21 cellular contexts compared by ENCODE assay signal in the genomic region with DNA sequence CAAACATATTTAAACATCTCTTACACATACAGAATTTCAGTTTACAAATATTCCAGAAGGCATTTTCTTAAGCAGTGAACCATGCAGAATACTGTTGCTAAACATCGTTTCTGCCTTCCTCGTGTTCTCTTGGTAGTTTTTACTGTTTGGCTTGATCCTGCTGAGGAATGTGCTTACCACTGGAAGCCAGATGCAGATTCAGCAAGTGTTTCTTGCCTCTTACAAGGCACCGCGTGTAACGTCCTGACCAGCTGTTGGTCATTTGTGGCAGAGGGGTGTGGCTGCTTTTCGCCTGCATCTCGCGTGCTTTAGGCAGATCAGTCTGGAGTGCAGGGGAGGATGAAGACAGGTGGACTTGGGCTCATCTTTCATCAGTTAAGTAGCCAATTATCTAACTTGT. TPM values are rescaled to one million over a fixed set of nuclear protein-coding genes. Genes with fewer than 3 reads are reported as not detected.
DNase-seq lines count a peak whose midpoint lies in the region; ATAC-seq and TF ChIP-seq lines count a peak whose summit lies in the region.
"Had no signal": no experiment of that assay in that cellular context is flagged by ENCODE, and none has a peak within 500 bp of the region (broad histone marks: within the 10 kb centered on the region; RNA-seq: fewer than 3 reads in every experiment).

No MANE protein-coding gene starts in this region.

- H3K27ac Mint-ChIP-seq in activated CD4-positive, alpha-beta T cell treated with anti-CD3 and anti-CD28 coated beads for 36 hours = peak overlapping the region; percentile 59
- no peak overlapping the region for H3K27ac Mint-ChIP-seq in activated CD4-positive, alpha-beta T cell treated with anti-CD3 and anti-CD28 coated beads, Interleukin-2, amount 10 ng/mL, durations not matched to agents 7 days and 5 days
- H3K27ac Mint-ChIP-seq in activated T-helper 17 cell treated with anti-CD3 and anti-CD28 coated beads, Interleukin-2, amount 50 U/mL, for 72 hours = peak overlapping the region; percentile 48
- H3K27ac Mint-ChIP-seq: T-helper 1 cell treated with Interleukin-12 subunit alpha and Interleukin-12 subunit beta and Interleukin-4 antibody, amounts not matched to agents 30 μg/mL and 1 μg/mL, for 36 hours had no signal

- CTCF ChIA-PET in activated CD4-positive, alpha-beta T cell treated with anti-CD3 and anti-CD28 coated beads for 36 hours (lab: Charles Lee) = interaction anchor here (0.6 to 1.6 kb wide), 6 partner anchors 9 to 388 kb away, joined by 3 to 7 read pairs (median 4); partner anchors contain the start of genes MPHOSPH9 and MTRFR
- CTCF ChIA-PET in activated CD4-positive, alpha-beta T cell treated with anti-CD3 and anti-CD28 coated beads, Interleukin-2, amount 10 ng/mL, durations not matched to agents 7 days and 5 days (lab: Charles Lee) = interaction anchor here (1.3 to 2.6 kb wide), 3 partner anchors 10 to 18 kb away, joined by 3 to 9 read pairs (median 8); partner anchors contain the start of gene DDX55

- POLR2A ChIA-PET in activated CD4-positive, alpha-beta T cell treated with anti-CD3 and anti-CD28 coated beads for 36 hours (lab: Charles Lee) = interaction anchor here (1.1 kb wide), 1 partner anchor 93 kb away, joined by 6 read pairs; no protein-coding TSS in a partner anchor
- POLR2A ChIA-PET in activated CD4-positive, alpha-beta T cell treated with anti-CD3 and anti-CD28 coated beads, Interleukin-2, amount 10 ng/mL, durations not matched to agents 7 days and 5 days (lab: Charles Lee) = interaction anchor here (0.6 to 0.9 kb wide), 3 partner anchors 11 to 388 kb away, joined by 3 read pairs; partner anchors contain the start of genes MPHOSPH9 and MTRFR

- no peak overlapping the region for H3K4me3 ChIP-seq in fibroblast of villous mesenchyme (ENCODE audit: low read depth, low read length)
- H3K4me3 ChIP-seq: A549, cardiac muscle cell, mucosa of descending colon, suprapubic skin had no signal

- TF ChIP-seq CTCF in fibroblast of villous mesenchyme (IDR thresholded peaks at IDR 0.05; ENCODE audit: insufficient read depth, low read depth, low read length) = no peak

- no peaks in the 10 kb centered on the region for H3K9me3 Mint-ChIP-seq in activated CD4-positive, alpha-beta T cell treated with anti-CD3 and anti-CD28 coated beads for 36 hours (ENCODE audit: low read depth)
- H3K9me3 Mint-ChIP-seq in activated CD4-positive, alpha-beta T cell treated with anti-CD3 and anti-CD28 coated beads, Interleukin-2, amount 10 ng/mL, durations not matched to agents 7 days and 5 days = no peaks in the 10 kb centered on the region
- no peaks in the 10 kb centered on the region for H3K9me3 Mint-ChIP-seq in activated T-helper 17 cell treated with anti-CD3 and anti-CD28 coated beads, Interleukin-2, amount 50 U/mL, for 72 hours
- H3K9me3 Mint-ChIP-seq: CD4-positive, alpha-beta memory T cell; T-helper 1 cell treated with Interleukin-12 subunit alpha and Interleukin-12 subunit beta and Interleukin-4 antibody, amounts not matched to agents 30 μg/mL and 1 μg/mL, for 36 hours had no signal

- H3K27me3 Mint-ChIP-seq in activated CD4-positive, alpha-beta T cell treated with anti-CD3 and anti-CD28 coated beads for 36 hours = no peaks in the 10 kb centered on the region
- no peaks in the 10 kb centered on the region for H3K27me3 Mint-ChIP-seq in activated CD4-positive, alpha-beta T cell treated with anti-CD3 and anti-CD28 coated beads, Interleukin-2, amount 10 ng/mL, durations not matched to agents 7 days and 5 days
- no peaks in the 10 kb centered on the region for H3K27me3 Mint-ChIP-seq in activated T-helper 17 cell treated with anti-CD3 and anti-CD28 coated beads, Interleukin-2, amount 50 U/mL, for 72 hours
- H3K27me3 Mint-ChIP-seq: CD4-positive, alpha-beta memory T cell had no signal

- peaks cover 56% of the 10 kb centered on the region for H3K36me3 Mint-ChIP-seq in activated CD4-positive, alpha-beta T cell treated with anti-CD3 and anti-CD28 coated beads for 36 hours (ENCODE audit: low read depth)
- H3K36me3 Mint-ChIP-seq in activated CD4-positive, alpha-beta T cell treated with anti-CD3 and anti-CD28 coated beads, Interleukin-2, amount 10 ng/mL, durations not matched to agents 7 days and 5 days (ENCODE audit: low read depth) = peaks cover 58% of the 10 kb centered on the region
- H3K36me3 Mint-ChIP-seq in activated T-helper 17 cell treated with anti-CD3 and anti-CD28 coated beads, Interleukin-2, amount 50 U/mL, for 72 hours (ENCODE audit: low read depth) = peaks cover 98% of the 10 kb centered on the region

- ATAC-seq in activated CD4-positive, alpha-beta T cell treated with anti-CD3 and anti-CD28 coated beads for 36 hours = no peak
- ATAC-seq in activated T-helper 17 cell treated with anti-CD3 and anti-CD28 coated beads, Interleukin-2, amount 50 U/mL, for 72 hours (replicated peaks) = no peak
- ATAC-seq in HG03280 (IDR thresholded peaks at IDR 0.05; ENCODE audit: unreplicated experiment) = no peak
- no peak for ATAC-seq in GM19467 (IDR thresholded peaks at IDR 0.05; ENCODE audit: unreplicated experiment)
- ATAC-seq: left ventricle myocardium superior, mucosa of descending colon had no signal

- peaks cover 12% of the 10 kb centered on the region for H3K4me1 Mint-ChIP-seq in activated CD4-positive, alpha-beta T cell treated with anti-CD3 and anti-CD28 coated beads for 36 hours
- H3K4me1 Mint-ChIP-seq in activated CD4-positive, alpha-beta T cell treated with anti-CD3 and anti-CD28 coated beads, Interleukin-2, amount 10 ng/mL, durations not matched to agents 7 days and 5 days = peaks cover 4% of the 10 kb centered on the region
- peaks cover 5% of the 10 kb centered on the region for H3K4me1 Mint-ChIP-seq in activated T-helper 17 cell treated with anti-CD3 and anti-CD28 coated beads, Interleukin-2, amount 50 U/mL, for 72 hours

- H3K4me3 Mint-ChIP-seq in activated CD4-positive, alpha-beta T cell treated with anti-CD3 and anti-CD28 coated beads for 36 hours = no peak overlapping the region
- no peak overlapping the region for H3K4me3 Mint-ChIP-seq in activated CD4-positive, alpha-beta T cell treated with anti-CD3 and anti-CD28 coated beads, Interleukin-2, amount 10 ng/mL, durations not matched to agents 7 days and 5 days
- H3K4me3 Mint-ChIP-seq in activated T-helper 17 cell treated with anti-CD3 and anti-CD28 coated beads, Interleukin-2, amount 50 U/mL, for 72 hours = no peak overlapping the region
- H3K4me3 Mint-ChIP-seq: T-helper 1 cell treated with Interleukin-12 subunit alpha and Interleukin-12 subunit beta and Interleukin-4 antibody, amounts not matched to agents 30 μg/mL and 1 μg/mL, for 36 hours had no signal

- no peak for DNase-seq in activated CD4-positive, alpha-beta T cell treated with anti-CD3 and anti-CD28 coated beads for 36 hours
- no peak for DNase-seq in activated CD4-positive, alpha-beta T cell treated with anti-CD3 and anti-CD28 coated beads, Interleukin-2, amount 10 ng/mL, durations not matched to agents 7 days and 5 days
- DNase-seq in GM03348 (ENCODE audit: low spot score) = peak; percentile 13
- peak; percentile 19 for DNase-seq in fibroblast of villous mesenchyme (ENCODE audit: low read depth)
- DNase-seq in activated CD4-positive, CD25-positive, alpha-beta regulatory T cell treated with anti-CD3 and anti-CD28 coated beads, Interleukin-2, amount 50 U/mL, for 72 hours = no peak
- DNase-seq: CD4-positive, alpha-beta memory T cell; DND-41; GOT3; left ventricle myocardium superior; mucosa of descending colon; NCI-H1105 treated with DMSO at 0.1 percent for 48 hours; NCI-H510A treated with DMSO at 0.1 percent for 48 hours; retina; stimulated activated CD4-positive, alpha-beta T cell treated with anti-CD3 and anti-CD28 coated beads, Interleukin-15, amount 100 ng/mL, for 24 hours had no signal

- intact Hi-C loops in activated CD4-positive, alpha-beta T cell treated with anti-CD3 and anti-CD28 coated beads for 36 hours (cut with DNase I, micrococcal nuclease) = no loop called here

RNA-seq across cellular contexts. Expression of gene EIF2B1, which starts 12.4 kb away (rescaled TPM):
- total RNA-seq in activated CD4-positive, alpha-beta T cell treated with anti-CD3 and anti-CD28 coated beads for 36 hours = 10 to 100 TPM; 52.7 to 61.0 TPM
- 10 to 100 TPM; 64.4 to 66.2 TPM for total RNA-seq in activated CD4-positive, alpha-beta T cell treated with anti-CD3 and anti-CD28 coated beads, Interleukin-2, amount 10 ng/mL, durations not matched to agents 7 days and 5 days
- total RNA-seq in activated T-helper 17 cell treated with anti-CD3 and anti-CD28 coated beads, Interleukin-2, amount 50 U/mL, for 72 hours = 10 to 100 TPM; 51.6 to 91.4 TPM
- total RNA-seq in fibroblast of villous mesenchyme = 31.1 and 32.9 TPM in 2 replicates

RNA-seq across cellular contexts. Expression of gene GTF2H3, which starts 12.5 kb away (rescaled TPM):
- total RNA-seq in activated CD4-positive, alpha-beta T cell treated with anti-CD3 and anti-CD28 coated beads for 36 hours = 10 to 100 TPM; 60.4 to 77.1 TPM
- 10 to 100 TPM; 46.7 to 47.8 TPM for total RNA-seq in activated CD4-positive, alpha-beta T cell treated with anti-CD3 and anti-CD28 coated beads, Interleukin-2, amount 10 ng/mL, durations not matched to agents 7 days and 5 days
- total RNA-seq in activated T-helper 17 cell treated with anti-CD3 and anti-CD28 coated beads, Interleukin-2, amount 50 U/mL, for 72 hours = 10 to 100 TPM; 38.3 to 67.4 TPM
- total RNA-seq in fibroblast of villous mesenchyme = 33.5 and 47.1 TPM in 2 replicates

RNA-seq across cellular contexts. Expression of gene DDX55, which starts 19.2 kb away (rescaled TPM):
- total RNA-seq in activated CD4-positive, alpha-beta T cell treated with anti-CD3 and anti-CD28 coated beads for 36 hours = 10 to 100 TPM; 44.3 to 49.4 TPM
- total RNA-seq in activated CD4-positive, alpha-beta T cell treated with anti-CD3 and anti-CD28 coated beads, Interleukin-2, amount 10 ng/mL, durations not matched to agents 7 days and 5 days = 10 to 100 TPM; 35.9 to 38.3 TPM
- total RNA-seq in activated T-helper 17 cell treated with anti-CD3 and anti-CD28 coated beads, Interleukin-2, amount 50 U/mL, for 72 hours = 10 to 100 TPM; 28.8 to 51.6 TPM
- total RNA-seq in fibroblast of villous mesenchyme = 21.6 and 22.5 TPM in 2 replicates

RNA-seq across cellular contexts. Expression of gene TMED2, which starts 36.7 kb away (rescaled TPM):
- 100 to 1,000 TPM; 132 to 165 TPM for total RNA-seq in activated CD4-positive, alpha-beta T cell treated with anti-CD3 and anti-CD28 coated beads for 36 hours
- total RNA-seq in activated CD4-positive, alpha-beta T cell treated with anti-CD3 and anti-CD28 coated beads, Interleukin-2, amount 10 ng/mL, durations not matched to agents 7 days and 5 days = 100 to 1,000 TPM; 138 to 168 TPM
- 100 to 1,000 TPM; 107 to 177 TPM for total RNA-seq in activated T-helper 17 cell treated with anti-CD3 and anti-CD28 coated beads, Interleukin-2, amount 50 U/mL, for 72 hours
- total RNA-seq in fibroblast of villous mesenchyme = 379 and 640 TPM in 2 replicates

RNA-seq across cellular contexts. Expression of gene TCTN2, which starts 49.8 kb away (rescaled TPM):
- 1 to 10 TPM; 4.4 to 4.5 TPM for total RNA-seq in activated CD4-positive, alpha-beta T cell treated with anti-CD3 and anti-CD28 coated beads for 36 hours
- total RNA-seq in activated CD4-positive, alpha-beta T cell treated with anti-CD3 and anti-CD28 coated beads, Interleukin-2, amount 10 ng/mL, durations not matched to agents 7 days and 5 days = 1 to 10 TPM; 4.0 to 4.7 TPM
- 1 to 10 TPM; 5.6 to 6.3 TPM for total RNA-seq in activated T-helper 17 cell treated with anti-CD3 and anti-CD28 coated beads, Interleukin-2, amount 50 U/mL, for 72 hours
- 12.2 and 13.0 TPM in 2 replicates for total RNA-seq in fibroblast of villous mesenchyme

Comparison
In these comparisons a context has a peak if more than half of its experiments do, and no peak if none do; other contexts are left out.
1. DNase-seq: peak in GM03348 (single experiment) and fibroblast of villous mesenchyme (single experiment); none in activated CD4-positive, alpha-beta T cell treated with anti-CD3 and anti-CD28 coated beads for 36 hours (single experiment), activated CD4-positive, alpha-beta T cell treated with anti-CD3 and anti-CD28 coated beads, Interleukin-2, amount 10 ng/mL, durations not matched to agents 7 days and 5 days (single experiment) and activated CD4-positive, CD25-positive, alpha-beta regulatory T cell treated with anti-CD3 and anti-CD28 coated beads, Interleukin-2, amount 50 U/mL, for 72 hours (single experiment).